In genomic region chr5:135211791-135212190, GRCh38 we compare ENCODE assay signal across 16 cellular contexts.
"Had no signal": no experiment of that assay in that cellular context is flagged by ENCODE, and none has a peak within 500 bp of the region (broad histone marks: within the 10 kb centered on the region; RNA-seq: fewer than 3 reads in every experiment).

No MANE protein-coding gene starts in this region.

- H3K27me3 ChIP-seq: gastrocnemius medialis, neural progenitor cell, ovary, upper lobe of left lung had no signal

- H3K4me1 Mint-ChIP-seq: activated naive CD8-positive, alpha-beta T cell treated with anti-CD3 and anti-CD28 coated beads, Interleukin-2, amount 50 U/mL, for 24 hours; stimulated activated naive B cell treated with anti-CD40 and anti-IgM and Interleukin-4, amounts not matched to agents 10 μg/mL and 1 μg/mL and 100 μg/mL, for 72 hours had no signal

- H2AFZ ChIP-seq: neural progenitor cell had no signal

- H3K4me1 ChIP-seq: left ventricle myocardium inferior, upper lobe of left lung had no signal

- DNase-seq: activated CD4-positive, alpha-beta T cell treated with anti-CD3 and anti-CD28 coated beads, Interleukin-2, amount 50 U/mL, for 4 hours; activated naive CD4-positive, alpha-beta T cell; activated naive CD8-positive, alpha-beta T cell treated with anti-CD3 and anti-CD28 coated beads, Interleukin-2, amount 50 U/mL, for 24 hours; caudate nucleus; cortex of kidney; effector CD8-positive, alpha-beta T cell; gastrocnemius medialis; left ventricle myocardium inferior; ovary; stimulated activated CD4-positive, alpha-beta T cell treated with anti-CD3 and anti-CD28 coated beads, Interleukin-1b, Interleukin-23, amount 100 ng/mL, for 48 hours; stimulated activated naive B cell treated with anti-CD40 and anti-IgM and Interleukin-4, amounts not matched to agents 10 μg/mL and 1 μg/mL and 100 μg/mL, for 72 hours; upper lobe of left lung had no signal

- H3K27ac Mint-ChIP-seq: activated naive CD8-positive, alpha-beta T cell treated with anti-CD3 and anti-CD28 coated beads, Interleukin-2, amount 50 U/mL, for 24 hours; activated T-helper 1 cell treated with anti-CD3 and anti-CD28 coated beads, Interleukin-12 subunit alpha, Interleukin-12 subunit beta, Interleukin-2, Interleukin-4 antibody, amounts not matched to agents 30 ng/mL and 10 ng/mL and 1 ng/mL, durations not matched to agents 14 hours and 24 hours and 36 hours; neural progenitor cell; stimulated activated naive B cell treated with anti-CD40 and anti-IgM and Interleukin-4, amounts not matched to agents 10 μg/mL and 1 μg/mL and 100 μg/mL, for 72 hours had no signal

- H3K9me3 ChIP-seq: gastrocnemius medialis, left ventricle myocardium inferior, ovary, spleen, upper lobe of left lung had no signal

- H3K9ac ChIP-seq: neural progenitor cell had no signal

- ATAC-seq: activated CD4-positive, CD25-positive, alpha-beta regulatory T cell treated with anti-CD3 and anti-CD28 coated beads, Interleukin-2, amount 50 U/mL, for 24 hours; activated naive CD8-positive, alpha-beta T cell treated with anti-CD3 and anti-CD28 coated beads, Interleukin-2, amount 50 U/mL, for 24 hours; stimulated activated naive B cell treated with anti-CD40 and anti-IgM and Interleukin-4, amounts not matched to agents 10 μg/mL and 1 μg/mL and 100 μg/mL, for 72 hours had no signal

- H3K4me3 Mint-ChIP-seq: activated naive CD8-positive, alpha-beta T cell treated with anti-CD3 and anti-CD28 coated beads, Interleukin-2, amount 50 U/mL, for 24 hours; activated T-helper 1 cell treated with anti-CD3 and anti-CD28 coated beads, Interleukin-12 subunit alpha, Interleukin-12 subunit beta, Interleukin-2, Interleukin-4 antibody, amounts not matched to agents 30 ng/mL and 10 ng/mL and 1 ng/mL, durations not matched to agents 14 hours and 24 hours and 36 hours; neural progenitor cell; stimulated activated naive B cell treated with anti-CD40 and anti-IgM and Interleukin-4, amounts not matched to agents 10 μg/mL and 1 μg/mL and 100 μg/mL, for 72 hours had no signal

- H3K27ac ChIP-seq: left ventricle myocardium inferior, neural progenitor cell, ovary, spleen, upper lobe of left lung had no signal

- H3K36me3 Mint-ChIP-seq: neural progenitor cell; stimulated activated naive B cell treated with anti-CD40 and anti-IgM and Interleukin-4, amounts not matched to agents 10 μg/mL and 1 μg/mL and 100 μg/mL, for 72 hours had no signal

- H3K9me3 Mint-ChIP-seq: activated naive CD8-positive, alpha-beta T cell treated with anti-CD3 and anti-CD28 coated beads, Interleukin-2, amount 50 U/mL, for 24 hours; activated T-helper 1 cell treated with anti-CD3 and anti-CD28 coated beads, Interleukin-12 subunit alpha, Interleukin-12 subunit beta, Interleukin-2, Interleukin-4 antibody, amounts not matched to agents 30 ng/mL and 10 ng/mL and 1 ng/mL, durations not matched to agents 14 hours and 24 hours and 36 hours; neural progenitor cell; stimulated activated naive B cell treated with anti-CD40 and anti-IgM and Interleukin-4, amounts not matched to agents 10 μg/mL and 1 μg/mL and 100 μg/mL, for 72 hours had no signal

- H3K4me3 ChIP-seq: gastrocnemius medialis, left ventricle myocardium inferior, neural progenitor cell, ovary, spleen, upper lobe of left lung had no signal

- H3K4me2 ChIP-seq: neural progenitor cell had no signal
